In genomic region chr14:87989613-87990299, GRCh38 we compare ENCODE assay signal across 26 cellular contexts. TPM values are rescaled to one million over a fixed set of nuclear protein-coding genes. Genes with fewer than 3 reads are reported as not detected.
DNase-seq lines count a peak whose midpoint lies in the region; ATAC-seq and TF ChIP-seq lines count a peak whose summit lies in the region.
"Had no signal": no experiment of that assay in that cellular context is flagged by ENCODE, and none has a peak within 500 bp of the region (broad histone marks: within the 10 kb centered on the region; RNA-seq: fewer than 3 reads in every experiment).

No MANE protein-coding gene starts in this region.

- peaks cover 35% of the 10 kb centered on the region for H3K36me3 Mint-ChIP-seq in activated T-cell treated with anti-CD3 and anti-CD28 coated beads, Interleukin-2, amount 50 U/mL, for 24 hours (ENCODE audit: low read depth)
- H3K36me3 Mint-ChIP-seq in effector memory CD8-positive, alpha-beta T cell (ENCODE audit: insufficient read depth): peaks cover 37% of the 10 kb centered on the region

- H3K36me3 ChIP-seq in liver (ENCODE audit: control insufficient read depth in 4 of 4, insufficient read depth in 3 of 4, low read depth in 1 of 4, low read length in 3 of 4): peaks cover 0 to 8% (median 1%) of the 10 kb centered on the region in 4 donors
- H3K36me3 ChIP-seq: WERI-Rb-1 had no signal

- no peak for DNase-seq in activated T-cell treated with anti-CD3 and anti-CD28 coated beads, Interleukin-2, amount 50 U/mL, for 24 hours
- no peak for DNase-seq in activated T-cell treated with anti-CD3 and anti-CD28 coated beads, Interleukin-2, amount 50 U/mL, for 48 hours
- no peak for DNase-seq in effector memory CD8-positive, alpha-beta T cell
- DNase-seq in GM19238 (ENCODE audit: insufficient read length, low spot score) (no peak), NCI-H146 treated with DMSO at 0.1 percent for 48 hours (lab: John Stamatoyannopoulos, UW; ENCODE audit: unreplicated experiment) (no peak), cerebellar cortex (ENCODE audit: low spot score) (no peak)
- DNase-seq in stimulated activated naive CD4-positive, alpha-beta T cell (lab: John Stamatoyannopoulos, UW): no peak
- DNase-seq: activated CD4-positive, alpha-beta T cell treated with anti-CD3 and anti-CD28 coated beads, Interleukin-2, amount 10 ng/mL, durations not matched to agents 24 days and 14 days; activated CD8-positive, alpha-beta memory T cell treated with anti-CD3 and anti-CD28 coated beads, Interleukin-2, amount 10 ng/mL, durations not matched to agents 7 days and 5 days; activated naive CD4-positive, alpha-beta T cell treated with anti-CD3 and anti-CD28 coated beads, Interleukin-2, amount 50 U/mL, for 16 hours; dermis blood vessel endothelial cell; GM23248; HFFc6; islet precursor cell; NCI-H187; NCI-H526 treated with DMSO at 0.1 percent for 48 hours; SHP77; stimulated activated CD4-positive, alpha-beta T cell treated with anti-CD3 and anti-CD28 coated beads, Interleukin-4, amount 100 ng/mL, for 24 hours; upper lobe of right lung; WERI-Rb-1 had no signal

- H3K4me3 Mint-ChIP-seq in activated T-cell treated with anti-CD3 and anti-CD28 coated beads, Interleukin-2, amount 50 U/mL, for 24 hours: no peak overlapping the region
- peak overlapping the region in 1 of 2 donors; percentile 1 for H3K4me3 Mint-ChIP-seq in effector memory CD8-positive, alpha-beta T cell
- H3K4me3 Mint-ChIP-seq: activated CD4-positive, alpha-beta T cell treated with anti-CD3 and anti-CD28 coated beads, Interleukin-2, amount 10 ng/mL, durations not matched to agents 24 days and 14 days; activated CD8-positive, alpha-beta memory T cell treated with anti-CD3 and anti-CD28 coated beads, Interleukin-2, amount 10 ng/mL, durations not matched to agents 7 days and 5 days; HFFc6; stimulated activated memory B cell treated with anti-CD40 and anti-IgM and Interleukin-4, amounts not matched to agents 10 μg/mL and 1 μg/mL and 100 μg/mL, for 72 hours had no signal

- H3K4me1 ChIP-seq in liver (ENCODE audit: control insufficient read depth in 4 of 4, insufficient read depth in 4 of 4, low read length in 3 of 4): peaks cover 0 to 6% (median 2%) of the 10 kb centered on the region in 4 donors

- peak overlapping the region; percentile 7 for H3K27ac Mint-ChIP-seq in activated T-cell treated with anti-CD3 and anti-CD28 coated beads, Interleukin-2, amount 50 U/mL, for 24 hours
- peak overlapping the region; percentile 1 to 9 for H3K27ac Mint-ChIP-seq in effector memory CD8-positive, alpha-beta T cell
- H3K27ac Mint-ChIP-seq: activated CD4-positive, alpha-beta T cell treated with anti-CD3 and anti-CD28 coated beads, Interleukin-2, amount 10 ng/mL, durations not matched to agents 24 days and 14 days; activated CD8-positive, alpha-beta memory T cell treated with anti-CD3 and anti-CD28 coated beads, Interleukin-2, amount 10 ng/mL, durations not matched to agents 7 days and 5 days; HFFc6; stimulated activated memory B cell treated with anti-CD40 and anti-IgM and Interleukin-4, amounts not matched to agents 10 μg/mL and 1 μg/mL and 100 μg/mL, for 72 hours had no signal

- H3K4me3 ChIP-seq in liver (ENCODE audit: low read depth in 1 of 3, low read length in 3 of 3): peak overlapping the region in 1 of 3 donors; percentile 41
- H3K4me3 ChIP-seq: GM23248, lung, upper lobe of right lung had no signal

- H3K27ac ChIP-seq in liver (ENCODE audit: low read depth in 1 of 2, low read length in 2 of 2): no peak overlapping the region
- H3K27ac ChIP-seq: 22Rv1, GM23248, HL-60, upper lobe of right lung, WERI-Rb-1 had no signal

- peaks cover 52% of the 10 kb centered on the region for H3K4me1 Mint-ChIP-seq in activated T-cell treated with anti-CD3 and anti-CD28 coated beads, Interleukin-2, amount 50 U/mL, for 24 hours (ENCODE audit: low read depth)
- H3K4me1 Mint-ChIP-seq in effector memory CD8-positive, alpha-beta T cell (ENCODE audit: low read depth in 2 of 2): peaks cover 51 to 73% of the 10 kb centered on the region in 2 donors

- H3K9me3 Mint-ChIP-seq in activated T-cell treated with anti-CD3 and anti-CD28 coated beads, Interleukin-2, amount 50 U/mL, for 24 hours: peaks cover 2% of the 10 kb centered on the region
- H3K9me3 Mint-ChIP-seq in effector memory CD8-positive, alpha-beta T cell: no peaks in the 10 kb centered on the region
- H3K9me3 Mint-ChIP-seq: HFFc6; stimulated activated memory B cell treated with anti-CD40 and anti-IgM and Interleukin-4, amounts not matched to agents 10 μg/mL and 1 μg/mL and 100 μg/mL, for 72 hours had no signal

- TF ChIP-seq RAD21 in liver (IDR thresholded peaks at IDR 0.05): no peak

- no peak for TF ChIP-seq CTCF in liver (IDR thresholded peaks at IDR 0.05; ENCODE audit: low read depth, low read length, missing input control)

- ATAC-seq in effector memory CD8-positive, alpha-beta T cell (replicated peaks): no peak
- ATAC-seq: activated CD8-positive, alpha-beta memory T cell treated with anti-CD3 and anti-CD28 coated beads, Interleukin-2, amount 10 ng/mL, durations not matched to agents 7 days and 5 days; sciatic nerve; stimulated activated memory B cell treated with anti-CD40 and anti-IgM and Interleukin-4, amounts not matched to agents 10 μg/mL and 1 μg/mL and 100 μg/mL, for 72 hours; upper lobe of right lung had no signal

- WGBS in liver: 65% methylated on average over 7 of the region's 7 CpGs

- H3K27me3 ChIP-seq in liver (ENCODE audit: control insufficient read depth in 4 of 4, insufficient read depth in 4 of 4, low read length in 3 of 4): no peaks in the 10 kb centered on the region
- H3K27me3 ChIP-seq: upper lobe of right lung had no signal

- no peaks in the 10 kb centered on the region for H3K27me3 Mint-ChIP-seq in activated T-cell treated with anti-CD3 and anti-CD28 coated beads, Interleukin-2, amount 50 U/mL, for 24 hours
- H3K27me3 Mint-ChIP-seq in effector memory CD8-positive, alpha-beta T cell: no peaks in the 10 kb centered on the region
- H3K27me3 Mint-ChIP-seq: activated CD4-positive, alpha-beta T cell treated with anti-CD3 and anti-CD28 coated beads, Interleukin-2, amount 10 ng/mL, durations not matched to agents 24 days and 14 days; activated CD8-positive, alpha-beta memory T cell treated with anti-CD3 and anti-CD28 coated beads, Interleukin-2, amount 10 ng/mL, durations not matched to agents 7 days and 5 days; stimulated activated memory B cell treated with anti-CD40 and anti-IgM and Interleukin-4, amounts not matched to agents 10 μg/mL and 1 μg/mL and 100 μg/mL, for 72 hours had no signal

- H3K9ac ChIP-seq in liver (ENCODE audit: low read depth in 1 of 2, low read length in 2 of 2): no peak overlapping the region
- H3K9ac ChIP-seq: GM23248 had no signal

- no peaks in the 10 kb centered on the region for H3K9me3 ChIP-seq in liver (ENCODE audit: control insufficient read depth in 4 of 4, low read length in 3 of 4)
- H3K9me3 ChIP-seq: upper lobe of right lung had no signal

TF ChIP-seq in liver, 16 proteins besides CTCF, POLR2A, EP300 and RAD21 (continues in another document):
- no peak for TF ChIP-seq ZBTB33 (IDR thresholded peaks at IDR 0.05)
- no peak for TF ChIP-seq TAF1 (conservative IDR thresholded peaks at IDR 0.05)
- TF ChIP-seq NR2F2 (IDR thresholded peaks at IDR 0.05): no peak
- TF ChIP-seq HNF4A (conservative IDR thresholded peaks at IDR 0.05): peak in 1 of 2 donors; percentile 79
- TF ChIP-seq YY1 (IDR thresholded peaks at IDR 0.05): peak; percentile 30
- TF ChIP-seq EGR1 (IDR thresholded peaks at IDR 0.05; ENCODE audit: low read depth in 2 of 2): no peak
- no peak for TF ChIP-seq REST (IDR thresholded peaks at IDR 0.05)
- TF ChIP-seq JUND (IDR thresholded peaks at IDR 0.05): peak in 1 of 2 donors; percentile 44
- TF ChIP-seq FOXA1 (IDR thresholded peaks at IDR 0.05): no peak
- no peak for TF ChIP-seq HNF4G (IDR thresholded peaks at IDR 0.05)
- TF ChIP-seq FOXA2 (IDR thresholded peaks at IDR 0.05): peak; percentile 75

RNA-seq across cellular contexts. Expression of gene GALC, which starts 3.2 kb away (rescaled TPM):
- 10 to 100 TPM; 13.0 to 20.8 TPM for total RNA-seq in liver
- 10 to 100 TPM in 1 of 2 donors, 1 to 10 TPM in 1; 2.8 to 11.3 TPM for polyA plus RNA-seq in liver

RNA-seq across cellular contexts. Expression of gene GPR65, which starts 15.2 kb away (rescaled TPM):
- 1 to 10 TPM; 2.3 to 4.5 TPM for total RNA-seq in liver
- polyA plus RNA-seq in liver: 1 to 10 TPM in 1 of 2 donors, under 1 TPM in 1; 0.72 to 1.0 TPM
- total RNA-seq: dermis blood vessel endothelial cell had no signal
